Comparison of ENCODE assay signal across 10 cellular contexts in the genomic region with DNA sequence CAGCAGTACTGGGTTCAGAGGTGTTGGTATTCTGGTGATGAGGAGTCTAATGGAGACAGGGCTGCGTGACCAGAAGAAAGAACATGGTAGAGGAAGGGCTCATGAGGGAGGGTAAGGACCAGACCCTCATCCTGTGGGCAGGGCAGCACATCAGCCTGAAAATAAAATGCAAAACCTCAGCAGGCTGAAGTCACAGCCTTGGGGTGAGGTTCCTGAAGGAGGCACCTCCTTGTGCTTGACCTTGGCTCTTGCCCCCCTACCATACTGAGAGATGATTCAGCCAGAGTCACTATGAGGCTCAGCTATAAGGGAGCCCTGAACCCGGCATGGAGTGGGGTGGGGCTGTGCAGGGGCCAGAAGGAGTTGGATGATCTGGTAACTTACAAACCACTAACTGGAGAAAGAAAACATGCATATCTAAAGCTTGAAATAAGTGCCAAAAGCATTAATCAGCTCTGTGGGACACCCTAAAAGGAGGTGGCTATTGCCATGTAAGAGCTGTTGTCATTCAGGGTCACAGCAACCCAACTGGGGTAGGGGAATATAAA.
DNase-seq lines count a peak whose midpoint lies in the region; ATAC-seq and TF ChIP-seq lines count a peak whose summit lies in the region.
"Had no signal": no experiment of that assay in that cellular context is flagged by ENCODE, and none has a peak within 500 bp of the region (broad histone marks: within the 10 kb centered on the region; RNA-seq: fewer than 3 reads in every experiment).

No MANE protein-coding gene starts in this region.

- peak overlapping the region; percentile 72 for H3K27ac Mint-ChIP-seq in chondrocyte (ENCODE audit: unreplicated experiment)
- H3K27ac Mint-ChIP-seq: natural killer cell had no signal

- no peak overlapping the region for H3K27ac ChIP-seq in upper lobe of right lung

- H3K4me1 ChIP-seq in upper lobe of right lung: peaks cover 26% of the 10 kb centered on the region

- no peak for TF ChIP-seq CTCF in chondrocyte (IDR thresholded peaks at IDR 0.05)
- no peak for TF ChIP-seq CTCF in upper lobe of right lung (IDR thresholded peaks at IDR 0.05)

- H3K27me3 Mint-ChIP-seq in chondrocyte (ENCODE audit: low read depth): no peaks in the 10 kb centered on the region

- no peak overlapping the region for H3K4me3 ChIP-seq in upper lobe of right lung

- H3K9me3 Mint-ChIP-seq in chondrocyte (ENCODE audit: low read depth): no peaks in the 10 kb centered on the region
- H3K9me3 Mint-ChIP-seq: natural killer cell had no signal

- H3K4me3 Mint-ChIP-seq in chondrocyte (ENCODE audit: unreplicated experiment): no peak overlapping the region
- H3K4me3 Mint-ChIP-seq: natural killer cell had no signal

- ATAC-seq in upper lobe of right lung: no peak
- ATAC-seq in HG03442 (IDR thresholded peaks at IDR 0.05; ENCODE audit: unreplicated experiment): no peak
- ATAC-seq: natural killer cell had no signal

- DNase-seq in HT1080 (ENCODE audit: low read depth): peak; percentile 75
- no peak for DNase-seq in chondrocyte (ENCODE audit: low spot score)
- DNase-seq in kidney tubule cell (ENCODE audit: low spot score): peak; percentile 40
- DNase-seq in upper lobe of right lung: peak; percentile 26
- no peak for DNase-seq in NCI-H1092 (lab: John Stamatoyannopoulos, UW)
- DNase-seq in NCI-H748 treated with DMSO at 0.1 percent for 48 hours (lab: John Stamatoyannopoulos, UW): no peak
- DNase-seq: DMS153, Karpas-422, natural killer cell had no signal

- H3K9me3 ChIP-seq in upper lobe of right lung: no peaks in the 10 kb centered on the region

- H3K36me3 Mint-ChIP-seq in chondrocyte (ENCODE audit: low read depth): peaks cover 3% of the 10 kb centered on the region
- H3K36me3 Mint-ChIP-seq: natural killer cell had no signal

- H3K36me3 ChIP-seq in upper lobe of right lung: no peaks in the 10 kb centered on the region

- intact Hi-C loops in upper lobe of right lung (cut with DNase I): no loop called here

- H3K27me3 ChIP-seq in upper lobe of right lung: no peaks in the 10 kb centered on the region

- peaks cover 74% of the 10 kb centered on the region for H3K4me1 Mint-ChIP-seq in chondrocyte (ENCODE audit: low read depth)
- H3K4me1 Mint-ChIP-seq: natural killer cell had no signal

Comparison
In these comparisons a context has a peak if more than half of its experiments do, and no peak if none do; other contexts are left out.
1. DNase-seq: peak in HT1080 (single experiment), kidney tubule cell (single experiment) and upper lobe of right lung (single experiment); none in chondrocyte (single experiment), NCI-H1092 (single experiment) and NCI-H748 treated with DMSO at 0.1 percent for 48 hours (single experiment).